3 cellular contexts compared by ENCODE assay signal in the genomic region with DNA sequence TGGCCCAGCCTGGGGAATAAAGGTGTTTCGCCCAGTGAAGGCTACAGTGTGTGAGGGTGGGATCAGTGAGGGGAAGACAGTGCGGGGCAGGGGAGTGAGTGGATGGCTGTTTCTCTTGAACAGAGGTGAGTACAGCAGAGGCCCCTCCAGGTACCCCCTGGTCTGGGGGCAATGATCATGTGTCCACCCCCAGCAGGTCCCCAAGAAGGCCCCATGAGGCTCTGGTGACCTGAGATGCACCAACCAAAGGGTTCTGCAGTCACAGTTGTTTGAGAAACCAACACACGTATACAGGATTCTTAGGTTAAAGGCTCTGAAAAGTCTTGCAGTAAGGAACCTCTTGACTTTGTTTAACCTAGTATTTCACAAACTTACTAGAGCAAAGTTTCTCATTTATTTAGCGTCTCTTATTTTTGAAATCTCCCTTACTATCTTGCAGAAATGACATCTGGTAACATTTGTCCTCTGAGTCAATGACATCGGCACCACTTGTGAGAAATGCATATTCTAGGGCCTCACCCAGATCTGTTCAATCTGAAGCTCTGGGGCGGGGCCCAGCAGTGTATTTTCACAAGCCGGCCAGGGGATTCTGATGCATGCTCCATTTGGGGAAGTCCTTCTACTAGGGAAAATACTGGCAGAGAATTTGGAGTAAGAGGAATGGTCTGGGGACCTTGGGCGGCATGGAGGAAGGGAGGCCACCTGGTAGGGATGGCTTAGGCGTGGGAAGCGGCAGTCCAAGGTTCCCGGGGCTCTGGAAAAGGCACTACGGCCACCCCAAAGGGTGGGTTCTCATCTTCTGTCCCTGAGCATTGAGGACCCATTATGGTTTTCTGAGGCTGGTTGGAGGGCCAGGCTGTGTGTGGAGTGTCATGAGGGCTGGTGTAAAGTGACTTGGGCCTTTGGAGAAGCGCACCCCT.
TF ChIP-seq lines count a peak whose summit lies in the region.

No MANE protein-coding gene starts in this region.

TF ChIP-seq in A549, 52 proteins besides CTCF, POLR2A, EP300 and RAD21:
- TF ChIP-seq RCOR1 (IDR thresholded peaks at IDR 0.05; ENCODE audit: low read depth, low read length) = no peak
- TF ChIP-seq, protein P1, sequence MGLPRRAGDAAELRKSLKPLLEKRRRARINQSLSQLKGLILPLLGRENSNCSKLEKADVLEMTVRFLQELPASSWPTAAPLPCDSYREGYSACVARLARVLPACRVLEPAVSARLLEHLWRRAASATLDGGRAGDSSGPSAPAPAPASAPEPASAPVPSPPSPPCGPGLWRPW (IDR thresholded peaks at IDR 0.05) = no peak

TF ChIP-seq in H1, 55 proteins besides CTCF, POLR2A, EP300 and RAD21:
- TF ChIP-seq SIX5 (IDR thresholded peaks at IDR 0.05; ENCODE audit: low read depth, low read length) (no peak), CHD7 (IDR thresholded peaks at IDR 0.05; ENCODE audit: insufficient replicate concordance, low read length) (no peak), POLR2AphosphoS5 (IDR thresholded peaks at IDR 0.05; ENCODE audit: low read depth, low read length) (no peak), BCL11A (IDR thresholded peaks at IDR 0.05; ENCODE audit: low read depth in 2 of 2, low read length in 2 of 2) (no peak), SIN3A (conservative IDR thresholded peaks at IDR 0.05 in 1 of 2, IDR thresholded peaks at IDR 0.05 in 1 of 2; ENCODE audit: low read depth in 1 of 2, low read length in 2 of 2) (no peak), SP4 (IDR thresholded peaks at IDR 0.05; ENCODE audit: low read length) (no peak), ATF2 (IDR thresholded peaks at IDR 0.05; ENCODE audit: low read length) (no peak), HDAC6 (IDR thresholded peaks at IDR 0.05; ENCODE audit: low read depth, low read length) (no peak), SAP30 (IDR thresholded peaks at IDR 0.05; ENCODE audit: insufficient read depth, insufficient replicate concordance, low read length) (no peak), KDM5A (IDR thresholded peaks at IDR 0.05; ENCODE audit: low read length) (no peak)
TF ChIP-seq in H1: peak in this region for 0.

TF ChIP-seq in neural cell, 6 proteins besides CTCF, POLR2A, EP300 and RAD21:
- TF ChIP-seq POLR2AphosphoS5 (IDR thresholded peaks at IDR 0.05) (no peak), SMC3 (conservative IDR thresholded peaks at IDR 0.05; ENCODE audit: poor library complexity) (no peak), EZH2 (IDR thresholded peaks at IDR 0.05; ENCODE audit: borderline replicate concordance, insufficient read depth, low read length, poor library complexity, severe bottlenecking) (no peak), MXI1 (conservative IDR thresholded peaks at IDR 0.05; ENCODE audit: poor library complexity, severe bottlenecking) (no peak), TAF1 (IDR thresholded peaks at IDR 0.05; ENCODE audit: low read depth) (no peak), REST (IDR thresholded peaks at IDR 0.05; ENCODE audit: borderline replicate concordance) (no peak)
